ENCODE assay signal across 30 cellular contexts in genomic region chr20:12596863-12597262, GRCh38.
"Had no signal": no experiment of that assay in that cellular context is flagged by ENCODE, and none has a peak within 500 bp of the region (broad histone marks: within the 10 kb centered on the region; RNA-seq: fewer than 3 reads in every experiment).

No MANE protein-coding gene starts in this region.

- H3K27ac ChIP-seq: left lung, lower lobe of right lung, pancreas, prostate gland, sigmoid colon, tibial nerve, vagina had no signal

- DNase-seq: hypothalamus; immature natural killer cell; kidney; left colon; left lung; lower lobe of right lung; mammary epithelial cell; mesenchymal stem cell; naive thymus-derived CD8-positive, alpha-beta T cell; nucleus accumbens; pancreas; posterior cingulate gyrus; retina; right cardiac atrium; sigmoid colon; small intestine; stimulated activated CD4-positive, alpha-beta T cell treated with anti-CD3 and anti-CD28 coated beads, Interleukin-1b, Interleukin-23, amount 100 ng/mL, for 48 hours; stimulated activated CD4-positive, alpha-beta T cell treated with anti-CD3 and anti-CD28 coated beads, Interleukin-2, amount 100 ng/mL, for 48 hours; stimulated activated CD4-positive, alpha-beta T cell treated with anti-CD3 and anti-CD28 coated beads, Interleukin-4, amount 100 ng/mL, for 4 hours; stimulated activated CD8-positive, alpha-beta memory T cell treated with anti-CD3 and anti-CD28 coated beads, Interleukin-4, amount 100 ng/mL, for 48 hours; stimulated activated naive CD4-positive, alpha-beta T cell treated with Interleukin-2 at 50 U/mL for 16 hours; stimulated activated naive CD8-positive, alpha-beta T cell treated with anti-CD3 and anti-CD28 coated beads, Interleukin-15, amount 100 ng/mL, for 72 hours; substantia nigra had no signal

- H3K9me3 ChIP-seq: left lung, lower lobe of right lung, pancreas, prostate gland, sigmoid colon, tibial nerve, vagina had no signal

- H3K27ac Mint-ChIP-seq: immature natural killer cell; naive thymus-derived CD8-positive, alpha-beta T cell; stimulated activated memory B cell treated with anti-CD40 and anti-IgM and Interleukin-4, amounts not matched to agents 10 μg/mL and 1 μg/mL and 100 μg/mL, for 72 hours; stimulated activated naive CD8-positive, alpha-beta T cell treated with anti-CD3 and anti-CD28 coated beads, Interleukin-15, amount 100 ng/mL, for 72 hours; type B pancreatic cell had no signal

- H3K36me3 ChIP-seq: left lung, lower lobe of right lung, pancreas, prostate gland, sigmoid colon, tibial nerve, vagina had no signal

- H3K4me3 Mint-ChIP-seq: immature natural killer cell; naive thymus-derived CD8-positive, alpha-beta T cell; nephron; neural crest cell; stimulated activated memory B cell treated with anti-CD40 and anti-IgM and Interleukin-4, amounts not matched to agents 10 μg/mL and 1 μg/mL and 100 μg/mL, for 72 hours; stimulated activated naive CD8-positive, alpha-beta T cell treated with anti-CD3 and anti-CD28 coated beads, Interleukin-15, amount 100 ng/mL, for 72 hours; type B pancreatic cell had no signal

- H3K4me3 ChIP-seq: left lung, lower lobe of right lung, pancreas, prostate gland, sigmoid colon, tibial nerve, vagina had no signal

- H3K4me1 Mint-ChIP-seq: immature natural killer cell; naive thymus-derived CD8-positive, alpha-beta T cell; stimulated activated memory B cell treated with anti-CD40 and anti-IgM and Interleukin-4, amounts not matched to agents 10 μg/mL and 1 μg/mL and 100 μg/mL, for 72 hours; stimulated activated naive CD8-positive, alpha-beta T cell treated with anti-CD3 and anti-CD28 coated beads, Interleukin-15, amount 100 ng/mL, for 72 hours had no signal

- H3K27me3 ChIP-seq: left lung, pancreas, sigmoid colon, tibial nerve, vagina had no signal

- H3K4me1 ChIP-seq: left lung, lower lobe of right lung, pancreas, prostate gland had no signal

- ATAC-seq: left colon; left lung; lower lobe of right lung; naive thymus-derived CD8-positive, alpha-beta T cell; pancreas; right cardiac atrium; stimulated activated memory B cell treated with anti-CD40 and anti-IgM and Interleukin-4, amounts not matched to agents 10 μg/mL and 1 μg/mL and 100 μg/mL, for 72 hours; stimulated activated naive CD8-positive, alpha-beta T cell treated with anti-CD3 and anti-CD28 coated beads, Interleukin-15, amount 100 ng/mL, for 72 hours had no signal

- H3K36me3 Mint-ChIP-seq: immature natural killer cell; naive thymus-derived CD8-positive, alpha-beta T cell; stimulated activated memory B cell treated with anti-CD40 and anti-IgM and Interleukin-4, amounts not matched to agents 10 μg/mL and 1 μg/mL and 100 μg/mL, for 72 hours; type B pancreatic cell had no signal

- H3K27me3 Mint-ChIP-seq: stimulated activated memory B cell treated with anti-CD40 and anti-IgM and Interleukin-4, amounts not matched to agents 10 μg/mL and 1 μg/mL and 100 μg/mL, for 72 hours; stimulated activated naive CD8-positive, alpha-beta T cell treated with anti-CD3 and anti-CD28 coated beads, Interleukin-15, amount 100 ng/mL, for 72 hours; type B pancreatic cell had no signal

- H3K9me3 Mint-ChIP-seq: nephron; neural crest cell; stimulated activated memory B cell treated with anti-CD40 and anti-IgM and Interleukin-4, amounts not matched to agents 10 μg/mL and 1 μg/mL and 100 μg/mL, for 72 hours; type B pancreatic cell had no signal
